ENCODE assay signal across 11 cellular contexts in genomic region chr15:90035835-90036220, GRCh38. TPM values are rescaled to one million over a fixed set of nuclear protein-coding genes. Genes with fewer than 3 reads are reported as not detected.
DNase-seq lines count a peak whose midpoint lies in the region; ATAC-seq and TF ChIP-seq lines count a peak whose summit lies in the region.
"Had no signal": no experiment of that assay in that cellular context is flagged by ENCODE, and none has a peak within 500 bp of the region (broad histone marks: within the 10 kb centered on the region; RNA-seq: fewer than 3 reads in every experiment).

No MANE protein-coding gene starts in this region.

- H3K79me2 ChIP-seq in PC-3 (ENCODE audit: low read length) (0 out of 2 replicates have a peak, but pooled peaks cover 5% of the 10 kb centered on the region), trophoblast cell (ENCODE audit: control insufficient read depth, insufficient read depth, low read length, poor library complexity) (no peaks in the 10 kb centered on the region)

- no peaks in the 10 kb centered on the region for H3K9me3 ChIP-seq in CD8-positive, alpha-beta memory T cell (ENCODE audit: low read length)
- H3K9me3 ChIP-seq in PC-3 (ENCODE audit: low read length) (no peaks in the 10 kb centered on the region), esophagus muscularis mucosa (no peaks in the 10 kb centered on the region), trophoblast cell (ENCODE audit: insufficient read depth, low read depth, low read length) (no peaks in the 10 kb centered on the region)

- no peaks in the 10 kb centered on the region for H3F3A ChIP-seq in PC-3 (ENCODE audit: low read length, unreplicated experiment)

- peak overlapping the region in 5 of 8 donors; percentile 31 to 91 (median 57) for H3K27ac Mint-ChIP-seq in CD8-positive, alpha-beta memory T cell
- H3K27ac Mint-ChIP-seq: memory B cell had no signal

- H4K20me1 ChIP-seq in PC-3 (ENCODE audit: low read length): no peaks in the 10 kb centered on the region

- H3K27me3 Mint-ChIP-seq in CD8-positive, alpha-beta memory T cell: no peaks in the 10 kb centered on the region
- H3K27me3 Mint-ChIP-seq: activated B cell treated with CpG ODN at 0.5 μM for 24 hours, memory B cell had no signal

- peaks cover 7% of the 10 kb centered on the region for H3K79me1 ChIP-seq in trophoblast cell (ENCODE audit: low read length)

- H2BK120ac ChIP-seq in trophoblast cell (ENCODE audit: insufficient read depth, low read length, poor library complexity): peak overlapping the region; percentile 18

- TF ChIP-seq EP300 in esophagus muscularis mucosa (IDR thresholded peaks at IDR 0.05): no peak

- intact Hi-C loops in PC-3 (cut with micrococcal nuclease): no loop called here
- intact Hi-C loops in esophagus muscularis mucosa (cut with DNase I): no loop called here

- 73% methylated on average over 9 of the region's 9 CpGs for WGBS in esophagus muscularis mucosa
- no CpG with 5 or more reads among the region's 9 CpGs for WGBS in trophoblast cell (ENCODE audit: extremely low coverage, insufficient coverage, insufficient read length)

- no peak overlapping the region for H2AFZ ChIP-seq in PC-3 (ENCODE audit: low read length)
- H2AFZ ChIP-seq in trophoblast cell (ENCODE audit: insufficient read depth, low read length, poor library complexity): no peak overlapping the region

- no peak overlapping the region for H2BK5ac ChIP-seq in trophoblast cell (ENCODE audit: low read depth, low read length, poor library complexity)

- no peaks in the 10 kb centered on the region for H3K9me2 ChIP-seq in PC-3 (replicated peaks; ENCODE audit: low read length)

- POLR2A ChIA-PET in CD8-positive, alpha-beta memory T cell (lab: Charles Lee): no interaction called here
- POLR2A ChIA-PET in PC-3 (lab: Charles Lee; ENCODE audit: unreplicated experiment): no interaction called here

- no peak overlapping the region for H2AK5ac ChIP-seq in trophoblast cell (ENCODE audit: low read length)

- H3K27ac ChIP-seq in CD8-positive, alpha-beta memory T cell (ENCODE audit: low read depth, low read length): no peak overlapping the region
- H3K27ac ChIP-seq in PC-3 (ENCODE audit: low read length): no peak overlapping the region; the same call in 1 of the 2 replicates
- peak overlapping the region in 3 of 4 donors; percentile 69 to 76 (median 73) for H3K27ac ChIP-seq in esophagus muscularis mucosa (replicated peaks in 1 of 4)
- peak overlapping the region; percentile 18 for H3K27ac ChIP-seq in trophoblast cell (ENCODE audit: low read depth, low read length)

- no peak overlapping the region for H3K9ac ChIP-seq in PC-3 (ENCODE audit: low read length)
- H3K9ac ChIP-seq in trophoblast cell (ENCODE audit: low read length): no peak overlapping the region

- peaks cover 53 to 70% (median 67%) of the 10 kb centered on the region in 3 donors for H3K4me1 Mint-ChIP-seq in CD8-positive, alpha-beta memory T cell

- no peak overlapping the region for H3K4ac ChIP-seq in trophoblast cell (ENCODE audit: low read depth, low read length)

- H3K18ac ChIP-seq in trophoblast cell (ENCODE audit: low read length): peak overlapping the region; percentile 11

- TF ChIP-seq POLR2A in esophagus muscularis mucosa (IDR thresholded peaks at IDR 0.05; ENCODE audit: low read depth): no peak

- no TSS peak for BruUV-seq in PC-3 (replicated peaks; lab: Mats Ljungman, UMichigan)

- no peak overlapping the region for H3K14ac ChIP-seq in trophoblast cell (ENCODE audit: low read length)

- peaks cover 0 to 2% (median 0%) of the 10 kb centered on the region in 5 donors for H3K9me3 Mint-ChIP-seq in CD8-positive, alpha-beta memory T cell
- H3K9me3 Mint-ChIP-seq: activated B cell treated with CpG ODN at 0.5 μM for 24 hours, H9, memory B cell had no signal

- no peak overlapping the region for H3K4me3 ChIP-seq in CD8-positive, alpha-beta memory T cell (ENCODE audit: low read length)
- H3K4me3 ChIP-seq in PC-3 (ENCODE audit: low read length) (no peak overlapping the region), esophagus muscularis mucosa (no peak overlapping the region), trophoblast cell (ENCODE audit: low read depth, low read length) (no peak overlapping the region)

- no peak for ATAC-seq in PC-3
- ATAC-seq in omental fat pad (ENCODE audit: low FRiP score): no peak
- no peak for ATAC-seq in GM19452 (IDR thresholded peaks at IDR 0.05; ENCODE audit: unreplicated experiment)

- no peaks in the 10 kb centered on the region for H3K36me3 ChIP-seq in CD8-positive, alpha-beta memory T cell (ENCODE audit: insufficient read depth, low read length)
- H3K36me3 ChIP-seq in PC-3 (ENCODE audit: low read depth, low read length): no peaks in the 10 kb centered on the region
- no peaks in the 10 kb centered on the region for H3K36me3 ChIP-seq in esophagus muscularis mucosa
- H3K36me3 ChIP-seq in trophoblast cell (ENCODE audit: control insufficient read depth in 1 of 2, insufficient read depth in 2 of 2, low read length in 2 of 2): no peaks in the 10 kb centered on the region

- H3K23ac ChIP-seq in trophoblast cell (ENCODE audit: low read length): no peak overlapping the region

- H3K27me3 ChIP-seq in CD8-positive, alpha-beta memory T cell (ENCODE audit: insufficient read depth, low read length, poor library complexity, severe bottlenecking): no peaks in the 10 kb centered on the region
- no peaks in the 10 kb centered on the region for H3K27me3 ChIP-seq in PC-3 (ENCODE audit: low read length)
- H3K27me3 ChIP-seq in esophagus muscularis mucosa: no peaks in the 10 kb centered on the region
- no peaks in the 10 kb centered on the region for H3K27me3 ChIP-seq in trophoblast cell (ENCODE audit: insufficient read depth, low read length)

- H4K12ac ChIP-seq in trophoblast cell (ENCODE audit: low read depth, low read length): no peak overlapping the region

- H4K8ac ChIP-seq in trophoblast cell (ENCODE audit: low read depth, low read length): no peak overlapping the region

- CTCF ChIA-PET in CD8-positive, alpha-beta memory T cell (lab: Charles Lee): no interaction called here
- CTCF ChIA-PET in PC-3 (lab: Charles Lee): no interaction called here

- no peak for DNase-seq in CD8-positive, alpha-beta memory T cell
- DNase-seq in PC-3 (no peak), esophagus muscularis mucosa (ENCODE audit: extremely low spot score) (no peak), trophoblast cell (peak in 1 of 2 donors; percentile 19), cerebellum (ENCODE audit: low spot score) (no peak), omental fat pad (ENCODE audit: low spot score) (no peak), hippocampal formation (lab: John Stamatoyannopoulos, UW) (no peak)
- DNase-seq: activated B cell treated with CpG ODN at 0.5 μM for 24 hours, H9 had no signal

- no peaks in the 10 kb centered on the region for H3K36me3 Mint-ChIP-seq in CD8-positive, alpha-beta memory T cell

- H3K4me2 ChIP-seq in PC-3 (ENCODE audit: low read length) (peak overlapping the region; percentile 9; the same call in 1 of the 2 replicates), trophoblast cell (ENCODE audit: low read length) (no peak overlapping the region)

- H3K4me1 ChIP-seq in CD8-positive, alpha-beta memory T cell (ENCODE audit: insufficient read depth, low read length): peaks cover 49% of the 10 kb centered on the region
- H3K4me1 ChIP-seq in PC-3 (ENCODE audit: insufficient read depth, low read length) (peaks cover 25% of the 10 kb centered on the region), esophagus muscularis mucosa (peaks cover 31 to 80% (median 72%) of the 10 kb centered on the region in 4 donors), trophoblast cell (ENCODE audit: control insufficient read depth in 1 of 2, insufficient read depth in 2 of 2, low read length in 2 of 2) (peaks cover 27 to 34% of the 10 kb centered on the region in 2 experiments)

- peak overlapping the region; percentile 59 for H4K91ac ChIP-seq in trophoblast cell (ENCODE audit: low read depth, low read length)

- peak overlapping the region; percentile 78 for H2BK12ac ChIP-seq in trophoblast cell (ENCODE audit: low read length)

- no peak overlapping the region for H3K4me3 Mint-ChIP-seq in CD8-positive, alpha-beta memory T cell
- H3K4me3 Mint-ChIP-seq: H9 had no signal

- TF ChIP-seq CTCF in PC-3 (conservative IDR thresholded peaks at IDR 0.05; ENCODE audit: low read depth, low read length) (no peak), esophagus muscularis mucosa (IDR thresholded peaks at IDR 0.05) (no peak), omental fat pad (IDR thresholded peaks at IDR 0.05) (no peak)

RNA-seq across cellular contexts. Expression of gene ZNF710, which starts 34.7 kb away (rescaled TPM):
- 10 to 100 TPM; 13.2 TPM for total RNA-seq in CD8-positive, alpha-beta memory T cell
- 2.6 TPM for polyA plus RNA-seq in CD8-positive, alpha-beta memory T cell
- total RNA-seq in PC-3 (2014; rRNA removed): 12.9 and 21.2 TPM in 2 replicates
- total RNA-seq in esophagus muscularis mucosa: 10 to 100 TPM in 2 of 4 donors, 1 to 10 TPM in 2; 6.6 to 13.8 (median 10.1) TPM
- 27.6 and 29.8 TPM in 2 replicates for polyA plus RNA-seq in trophoblast cell (2013)
- total RNA-seq in cerebellum: 14.0 TPM
- total RNA-seq in omental fat pad: 10 to 100 TPM in 1 of 4 donors, 1 to 10 TPM in 3; 5.4 to 13.9 (median 7.0) TPM

Comparison
In these comparisons a context has a peak if more than half of its experiments do, and no peak if none do; other contexts are left out.
1. H3K27ac ChIP-seq: peak in esophagus muscularis mucosa (3 of 4) and trophoblast cell (single experiment); none in CD8-positive, alpha-beta memory T cell (single experiment) and PC-3 (single experiment).